Comparison of ENCODE assay signal across 8 cellular contexts in genomic region chr17:59329558-59330313, GRCh38. TPM values are rescaled to one million over a fixed set of nuclear protein-coding genes. Genes with fewer than 3 reads are reported as not detected.
DNase-seq lines count a peak whose midpoint lies in the region; ATAC-seq and TF ChIP-seq lines count a peak whose summit lies in the region.

No MANE protein-coding gene starts in this region.

- no peaks in the 10 kb centered on the region for H3K36me3 ChIP-seq in endodermal cell (ENCODE audit: control insufficient read depth, insufficient read depth, low read length)

- peaks cover 57% of the 10 kb centered on the region for H3K4me1 Mint-ChIP-seq in activated CD8-positive, alpha-beta T cell treated with anti-CD3 and anti-CD28 coated beads, Interleukin-2, amount 10 ng/mL, durations not matched to agents 7 days and 5 days (ENCODE audit: low read depth)
- H3K4me1 Mint-ChIP-seq in endodermal cell = peaks cover 60% of the 10 kb centered on the region

- no peaks in the 10 kb centered on the region for H3K9me3 Mint-ChIP-seq in activated CD8-positive, alpha-beta T cell treated with anti-CD3 and anti-CD28 coated beads, Interleukin-2, amount 10 ng/mL, durations not matched to agents 7 days and 5 days (ENCODE audit: insufficient read depth)
- H3K9me3 Mint-ChIP-seq in endodermal cell = no peaks in the 10 kb centered on the region

- 22 to 66% methylated on average over 3 to 7 of the region's 8 CpGs for WGBS in endodermal cell (ENCODE audit: insufficient coverage in 1 of 2, insufficient read length in 1 of 2), 2 experiments

- peaks cover 2% of the 10 kb centered on the region for H3K36me3 Mint-ChIP-seq in activated CD8-positive, alpha-beta T cell treated with anti-CD3 and anti-CD28 coated beads, Interleukin-2, amount 10 ng/mL, durations not matched to agents 7 days and 5 days (ENCODE audit: low read depth)
- no peaks in the 10 kb centered on the region for H3K36me3 Mint-ChIP-seq in endodermal cell (ENCODE audit: low read depth)

- TF ChIP-seq CTCF in endodermal cell (conservative IDR thresholded peaks at IDR 0.05) = peak; percentile 93

- peak; percentile 41 for ATAC-seq in HG03103 (IDR thresholded peaks at IDR 0.05; ENCODE audit: low read depth, unreplicated experiment)
- ATAC-seq in activated CD8-positive, alpha-beta T cell treated with anti-CD3 and anti-CD28 coated beads, Interleukin-2, amount 10 ng/mL, durations not matched to agents 7 days and 5 days = peak; percentile 52
- peak; percentile 63 for ATAC-seq in stimulated activated naive CD8-positive, alpha-beta T cell treated with anti-CD3 and anti-CD28 coated beads, Interleukin-15, Interleukin-2, amounts not matched to agents 100 U/mL and 50 U/mL, for 24 hours

- H3K27ac ChIP-seq in endodermal cell (ENCODE audit: low read depth, low read length) = peak overlapping the region; percentile 67

- peak overlapping the region; percentile 97 for H3K4me3 ChIP-seq in endodermal cell (ENCODE audit: low read length)

- no peaks in the 10 kb centered on the region for H3K9me3 ChIP-seq in endodermal cell (ENCODE audit: control insufficient read depth, low read length)

- POLR2A ChIA-PET in activated CD8-positive, alpha-beta T cell treated with anti-CD3 and anti-CD28 coated beads, Interleukin-2, amount 10 ng/mL, durations not matched to agents 7 days and 5 days (lab: Charles Lee) = interaction anchor here (0.7 to 3.4 kb wide), 6 partner anchors 33 to 290 kb away, joined by 3 to 22 read pairs (median 4); partner anchors contain the start of gene CLTC

- peak; percentile 45 for DNase-seq in DMS153 treated with DMSO at 0.1 percent for 48 hours (lab: John Stamatoyannopoulos, UW; ENCODE audit: unreplicated experiment)
- peak; percentile 50 for DNase-seq in NCI-H748 treated with DMSO at 0.1 percent for 48 hours (lab: John Stamatoyannopoulos, UW)
- peak; percentile 73 for DNase-seq in activated CD8-positive, alpha-beta T cell treated with anti-CD3 and anti-CD28 coated beads, Interleukin-2, amount 10 ng/mL, durations not matched to agents 7 days and 5 days
- peak; percentile 93 for DNase-seq in endodermal cell
- DNase-seq in medulla oblongata (ENCODE audit: extremely low spot score) = peak; percentile 91
- peak; percentile 55 for DNase-seq in stimulated activated naive CD8-positive, alpha-beta T cell treated with anti-CD3 and anti-CD28 coated beads, Interleukin-15, Interleukin-2, amounts not matched to agents 100 U/mL and 50 U/mL, for 24 hours
- DNase-seq in T1000 (lab: John Stamatoyannopoulos, UW) = no peak

- H3K4me1 ChIP-seq in endodermal cell (ENCODE audit: control insufficient read depth, insufficient read depth, low read length) = peaks cover 16% of the 10 kb centered on the region

- CTCF ChIA-PET in activated CD8-positive, alpha-beta T cell treated with anti-CD3 and anti-CD28 coated beads, Interleukin-2, amount 10 ng/mL, durations not matched to agents 7 days and 5 days (lab: Charles Lee) = interaction anchor here (0.6 to 4.6 kb wide), 46 partner anchors 9 to 717 kb away, joined by 3 to 192 read pairs (median 5); partner anchors contain the start of genes CLTC, DHX40 and GDPD1

- H3K9ac ChIP-seq in endodermal cell (ENCODE audit: extremely low read depth, low read length, poor library complexity, severe bottlenecking) = peak overlapping the region; percentile 63

- peak overlapping the region; percentile 49 for H3K4me3 Mint-ChIP-seq in activated CD8-positive, alpha-beta T cell treated with anti-CD3 and anti-CD28 coated beads, Interleukin-2, amount 10 ng/mL, durations not matched to agents 7 days and 5 days
- peak overlapping the region; percentile 87 for H3K4me3 Mint-ChIP-seq in endodermal cell

- peaks cover 3% of the 10 kb centered on the region for H3K27me3 Mint-ChIP-seq in activated CD8-positive, alpha-beta T cell treated with anti-CD3 and anti-CD28 coated beads, Interleukin-2, amount 10 ng/mL, durations not matched to agents 7 days and 5 days (ENCODE audit: low read depth)
- H3K27me3 Mint-ChIP-seq in endodermal cell (ENCODE audit: insufficient read depth) = no peaks in the 10 kb centered on the region

- H3K27me3 ChIP-seq in endodermal cell (ENCODE audit: control insufficient read depth, insufficient read depth, low read length, poor library complexity, severe bottlenecking) = no peaks in the 10 kb centered on the region

- peak overlapping the region; percentile 86 for H3K27ac Mint-ChIP-seq in activated CD8-positive, alpha-beta T cell treated with anti-CD3 and anti-CD28 coated beads, Interleukin-2, amount 10 ng/mL, durations not matched to agents 7 days and 5 days
- H3K27ac Mint-ChIP-seq in endodermal cell = peak overlapping the region; percentile 92

RNA-seq across cellular contexts. Expression of gene YPEL2, which starts 1.7 kb away (rescaled TPM):
- total RNA-seq in activated CD8-positive, alpha-beta T cell treated with anti-CD3 and anti-CD28 coated beads, Interleukin-2, amount 10 ng/mL, durations not matched to agents 7 days and 5 days = 1 to 10 TPM; 9.0 to 10.0 TPM
- total RNA-seq in endodermal cell = 10 to 100 TPM; 22.8 to 27.7 TPM
- 11.8 TPM for polyA plus RNA-seq in endodermal cell (2013, experiment 1 of 2)
- polyA plus RNA-seq in endodermal cell (2013, experiment 2 of 2) = 12.1 TPM
